ENCODE assay signal across 9 cellular contexts in the genomic region with DNA sequence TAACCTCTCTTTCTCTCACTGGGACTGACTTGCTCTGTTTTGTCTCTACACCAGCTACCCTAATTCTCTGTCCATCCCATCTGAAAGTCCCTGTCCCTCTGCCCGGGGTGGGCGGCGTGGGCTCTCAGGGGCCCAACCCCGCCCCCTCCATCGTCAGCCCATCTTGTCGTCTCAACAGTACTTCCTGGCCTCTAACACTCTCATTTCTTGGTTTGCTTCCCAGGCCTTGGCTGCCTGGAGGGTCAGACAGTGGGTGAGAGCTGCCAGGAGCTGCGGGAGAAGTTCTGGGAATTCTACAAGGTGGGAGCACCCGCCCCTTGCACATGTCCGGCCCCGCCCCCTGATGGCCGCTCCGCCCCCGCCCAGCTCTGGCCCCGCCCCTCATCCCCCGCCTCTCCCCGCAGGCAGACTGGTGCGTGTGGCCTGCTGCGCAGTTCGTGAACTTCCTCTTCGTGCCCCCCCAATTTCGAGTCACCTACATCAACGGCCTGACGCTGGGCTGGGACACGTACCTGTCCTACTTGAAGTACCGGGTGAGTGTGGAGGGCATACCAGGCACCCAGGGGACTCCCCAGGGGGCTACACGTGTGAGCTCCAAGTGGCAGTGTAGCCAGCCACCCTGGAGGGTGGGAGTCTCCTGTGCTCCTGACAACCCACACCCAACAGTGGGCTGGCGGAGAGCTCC. TPM values are rescaled to one million over a fixed set of nuclear protein-coding genes. Genes with fewer than 3 reads are reported as not detected.
DNase-seq lines count a peak whose midpoint lies in the region; ATAC-seq and TF ChIP-seq lines count a peak whose summit lies in the region.
"Had no signal": no experiment of that assay in that cellular context is flagged by ENCODE, and none has a peak within 500 bp of the region (broad histone marks: within the 10 kb centered on the region; RNA-seq: fewer than 3 reads in every experiment).

No MANE protein-coding gene starts in this region.

- peak overlapping the region; percentile 90 for H3K27ac Mint-ChIP-seq in osteocyte (ENCODE audit: unreplicated experiment)

- H3K36me3 ChIP-seq in GM23248 (ENCODE audit: low read depth), result no peaks in the 10 kb centered on the region
- H3K36me3 ChIP-seq in SU-DHL-6 (ENCODE audit: low read length), result no peaks in the 10 kb centered on the region

- H3K9me2 ChIP-seq in GM23248 (ENCODE audit: insufficient read depth) (no peaks in the 10 kb centered on the region), SU-DHL-6 (replicated peaks; ENCODE audit: insufficient read depth, low read length) (no peaks in the 10 kb centered on the region)

- H3K79me2 ChIP-seq in GM23248 (ENCODE audit: insufficient read depth) (no peaks in the 10 kb centered on the region), SU-DHL-6 (ENCODE audit: insufficient read depth, low read length) (peaks cover 10% of the 10 kb centered on the region)

- peaks cover 18% of the 10 kb centered on the region for H3K4me1 Mint-ChIP-seq in osteocyte (ENCODE audit: unreplicated experiment)

- H3K4me3 Mint-ChIP-seq in osteocyte (ENCODE audit: unreplicated experiment), result peak overlapping the region; percentile 79

- H3F3A ChIP-seq in GM23248 (ENCODE audit: insufficient read depth), result peaks cover 11% of the 10 kb centered on the region
- H3F3A ChIP-seq in SU-DHL-6 (ENCODE audit: insufficient read depth), result peaks cover 26% of the 10 kb centered on the region

- H2AFZ ChIP-seq in GM23248, result peak overlapping the region; percentile 43
- no peak overlapping the region for H2AFZ ChIP-seq in SU-DHL-6 (ENCODE audit: low read depth, low read length, severe bottlenecking)

- ATAC-seq in HG03442 (IDR thresholded peaks at IDR 0.05; ENCODE audit: unreplicated experiment), result no peak
- ATAC-seq in GM18505 (IDR thresholded peaks at IDR 0.05; ENCODE audit: unreplicated experiment), result no peak
- no peak for ATAC-seq in HG03354 (IDR thresholded peaks at IDR 0.05; ENCODE audit: poor library complexity, severe bottlenecking, unreplicated experiment)

- no peak overlapping the region for H3K27ac ChIP-seq in GM23248
- H3K27ac ChIP-seq in SU-DHL-6 (ENCODE audit: low read depth, low read length), result no peak overlapping the region

- no peaks in the 10 kb centered on the region for H3K9me3 ChIP-seq in GM23248 (ENCODE audit: low read depth)
- no peaks in the 10 kb centered on the region for H3K9me3 ChIP-seq in SU-DHL-6 (ENCODE audit: insufficient read depth, low read length)

- peaks cover 4% of the 10 kb centered on the region for H3K36me3 Mint-ChIP-seq in osteocyte (ENCODE audit: unreplicated experiment)

- TF ChIP-seq POLR2A in GM18505 (IDR thresholded peaks at IDR 0.05; ENCODE audit: borderline replicate concordance, extremely low read depth, insufficient read depth, insufficient read length), result no peak

- TF ChIP-seq CTCF in SU-DHL-6 (IDR thresholded peaks at IDR 0.05; ENCODE audit: insufficient read depth, low read length, poor library complexity, severe bottlenecking) (no peak), osteocyte (IDR thresholded peaks at IDR 0.05) (no peak)

- no peaks in the 10 kb centered on the region for H3K27me3 Mint-ChIP-seq in osteocyte (ENCODE audit: unreplicated experiment)

- H3K27me3 ChIP-seq in GM23248 (replicated peaks; ENCODE audit: insufficient read depth), result no peaks in the 10 kb centered on the region
- H3K27me3 ChIP-seq in SU-DHL-6 (ENCODE audit: low read length), result no peaks in the 10 kb centered on the region

- DNase-seq in GM23248 (peak; percentile 60), osteocyte (ENCODE audit: extremely low spot score, unreplicated experiment) (no peak), HK-2 (ENCODE audit: unreplicated experiment) (no peak)
- DNase-seq in effector CD8-positive, alpha-beta T cell (lab: John Stamatoyannopoulos, UW), result peak; percentile 30

- in situ Hi-C loops in GM23248 (cut with MboI), result no loop called here

- H3K9me3 Mint-ChIP-seq in osteocyte (ENCODE audit: unreplicated experiment), result no peaks in the 10 kb centered on the region

- peaks cover 5% of the 10 kb centered on the region; the same call in 1 of the 2 replicates for H3K4me1 ChIP-seq in GM23248 (ENCODE audit: insufficient read depth)

- H3K4me2 ChIP-seq in GM23248 (ENCODE audit: unreplicated experiment) (no peak overlapping the region), SU-DHL-6 (ENCODE audit: low read depth, low read length, poor library complexity, severe bottlenecking) (peak overlapping the region; percentile 82)

- 0 out of 2 replicates have a peak overlapping the region, but pooled peaks have one; percentile 86 for H3K4me3 ChIP-seq in GM23248
- H3K4me3 ChIP-seq in SU-DHL-6 (ENCODE audit: insufficient read depth, low read length, poor library complexity, severe bottlenecking), result peak overlapping the region; percentile 96
- H3K4me3 ChIP-seq: lung had no signal

- H4K20me1 ChIP-seq in GM23248 (ENCODE audit: insufficient read depth) (no peaks in the 10 kb centered on the region), SU-DHL-6 (ENCODE audit: low read depth, low read length) (no peaks in the 10 kb centered on the region; the same call in 1 of the 2 replicates)

- WGBS in GM23248 (ENCODE audit: low coverage in 1 of 2, low lambda C conversion rate in 2 of 2, missing lambda C conversion rate in 2 of 2), 2 experiments, result 49 to 54% methylated on average over 19 to 27 of the region's 27 CpGs

- H3K9ac ChIP-seq in GM23248 (no peak overlapping the region), SU-DHL-6 (ENCODE audit: low read length) (peak overlapping the region; percentile 96)

RNA-seq across cellular contexts. Expression of gene MPV17L2, which starts 1.7 kb away (rescaled TPM):
- 43.2 and 69.4 TPM in 2 replicates for total RNA-seq in GM23248 (2014; rRNA removed; shearing (Covaris generic))
- 21.0 and 22.4 TPM in 2 replicates for polyA plus RNA-seq in GM23248 (2016; fragmentation: Nextera tagmentation; extraction: Ambion mirVana)
- total RNA-seq in osteocyte, result 11.6 and 12.7 TPM in 2 replicates

RNA-seq across cellular contexts. Expression of gene RAB3A, which starts 9.1 kb away (rescaled TPM):
- 1.4 and 1.8 TPM in 2 replicates for total RNA-seq in GM23248 (2014; rRNA removed; shearing (Covaris generic))
- 1.9 and 2.0 TPM in 2 replicates for polyA plus RNA-seq in GM23248 (2016; fragmentation: Nextera tagmentation; extraction: Ambion mirVana)
- 2.9 and 3.2 TPM in 2 replicates for total RNA-seq in osteocyte

RNA-seq across cellular contexts. Expression of gene IFI30, which starts 21.1 kb away (rescaled TPM):
- 0.86 and 15.9 TPM in 2 replicates for total RNA-seq in GM23248 (2014; rRNA removed; shearing (Covaris generic))
- 10.3 and 14.3 TPM in 2 replicates for polyA plus RNA-seq in GM23248 (2016; fragmentation: Nextera tagmentation; extraction: Ambion mirVana)
- total RNA-seq in osteocyte, result not detected in 2 replicates

RNA-seq across cellular contexts. Expression of gene PDE4C, which starts 31.5 kb away (rescaled TPM):
- under 0.01 and 0.22 TPM in 2 replicates for total RNA-seq in GM23248 (2014; rRNA removed; shearing (Covaris generic))
- 0.40 and 1.0 TPM in 2 replicates for polyA plus RNA-seq in GM23248 (2016; fragmentation: Nextera tagmentation; extraction: Ambion mirVana)
- total RNA-seq in osteocyte, result 0.21 TPM in 1 of 2 replicates, not detected in the other

RNA-seq across cellular contexts. Expression of gene PIK3R2, which starts 41.7 kb away (rescaled TPM):
- 29.2 and 48.9 TPM in 2 replicates for total RNA-seq in GM23248 (2014; rRNA removed; shearing (Covaris generic))
- polyA plus RNA-seq in GM23248 (2016; fragmentation: Nextera tagmentation; extraction: Ambion mirVana), result 1.5 and 1.6 TPM in 2 replicates
- total RNA-seq in osteocyte, result 67.2 and 68.1 TPM in 2 replicates

Comparison
In these comparisons a context has a peak if more than half of its experiments do, and no peak if none do; other contexts are left out.
1. DNase-seq: peak in GM23248 (single experiment) and effector CD8-positive, alpha-beta T cell (single experiment); none in osteocyte (single experiment) and HK-2 (single experiment).